In genomic region chr20:24891546-24892393, GRCh38 we compare ENCODE assay signal across 23 cellular contexts. TPM values are rescaled to one million over a fixed set of nuclear protein-coding genes. Genes with fewer than 3 reads are reported as not detected.
"Had no signal": no experiment of that assay in that cellular context is flagged by ENCODE, and none has a peak within 500 bp of the region (broad histone marks: within the 10 kb centered on the region; RNA-seq: fewer than 3 reads in every experiment).

No MANE protein-coding gene starts in this region.

- DNase-seq: activated CD4-positive, alpha-beta memory T cell treated with anti-CD3 and anti-CD28 coated beads for 36 hours; activated naive CD4-positive, alpha-beta T cell treated with Interleukin-2 at 50 U/mL for 16 hours; activated naive CD8-positive, alpha-beta T cell treated with anti-CD3 and anti-CD28 coated beads, Interleukin-2, amount 10 ng/mL, durations not matched to agents 7 days and 5 days; activated T-cell treated with anti-CD3 and anti-CD28 coated beads, Interleukin-2, amount 50 U/mL, for 1 hour; body of pancreas; dorsolateral prefrontal cortex; foreskin melanocyte; glutamatergic neuron; hypothalamus; kidney; mammary epithelial cell; midbrain; ovary; psoas muscle; right lobe of liver; stimulated activated CD4-positive, alpha-beta T cell treated with anti-CD3 and anti-CD28 coated beads, Interleukin-4, amount 100 ng/mL, for 1 hour; stomach; T-helper 17 cell; trophoblast cell had no signal

- H2AFZ ChIP-seq: neural progenitor cell had no signal

- H3K9me3 ChIP-seq: body of pancreas, left lung, ovary, psoas muscle, right lobe of liver, stomach had no signal

- H3K27me3 ChIP-seq: body of pancreas, dorsolateral prefrontal cortex, left lung, neural progenitor cell, ovary, right lobe of liver, stomach had no signal

- FAIRE-seq: kidney had no signal

- H3K4me1 ChIP-seq: body of pancreas, left lung, neural progenitor cell, psoas muscle, right lobe of liver, stomach had no signal

- H3K36me3 ChIP-seq: left lung, neural progenitor cell, ovary, right lobe of liver, stomach had no signal

- H3K4me2 ChIP-seq: neural progenitor cell, smooth muscle cell had no signal

- H3K4me3 ChIP-seq: body of pancreas, dorsolateral prefrontal cortex, left lung, neural progenitor cell, ovary, psoas muscle, right lobe of liver, smooth muscle cell, stomach had no signal

- H3K27ac ChIP-seq: body of pancreas, dorsolateral prefrontal cortex, epithelial cell of prostate, left lung, neural progenitor cell, ovary, psoas muscle, right lobe of liver, stomach had no signal

- ATAC-seq: body of pancreas, left lung, psoas muscle, T-helper 17 cell had no signal

RNA-seq across cellular contexts. Expression of gene CST7, which starts 57.3 kb away (rescaled TPM):
- total RNA-seq: mammary epithelial cell, smooth muscle cell had no signal
- polyA plus RNA-seq: mammary epithelial cell had no signal
